18 cellular contexts compared by ENCODE assay signal in the genomic region with DNA sequence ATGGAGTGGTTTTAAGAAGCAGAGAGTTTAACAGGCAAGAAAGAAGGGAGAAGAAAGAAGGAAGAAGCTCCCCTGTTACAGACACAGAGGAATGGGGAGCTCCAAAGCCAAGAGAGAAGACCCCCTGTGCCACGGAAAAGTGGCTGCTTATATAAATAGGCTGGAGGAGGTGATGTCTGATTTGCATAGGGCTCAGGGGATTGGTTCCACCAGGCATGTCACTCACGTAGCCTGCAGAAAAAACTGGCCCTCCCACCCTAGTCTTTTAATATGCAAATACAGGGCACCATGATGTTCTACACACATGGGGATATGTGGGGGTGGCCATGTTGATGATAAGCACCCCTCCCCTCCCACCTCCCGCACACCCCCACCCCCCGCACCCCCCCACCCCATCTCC.
"Had no signal": no experiment of that assay in that cellular context is flagged by ENCODE, and none has a peak within 500 bp of the region (broad histone marks: within the 10 kb centered on the region; RNA-seq: fewer than 3 reads in every experiment).

No MANE protein-coding gene starts in this region.

- ATAC-seq: left lobe of liver; natural killer cell treated with Interleukin-12 subunit alpha and Interleukin-12 subunit beta and Interleukin-15 and Interleukin-18, amount 100 ng/mL, for 72 hours; SK-N-SH treated with all-trans-retinoic acid at 6 μM for 48 hours; stimulated activated memory B cell treated with anti-CD40 and anti-IgM and Interleukin-4, amounts not matched to agents 10 μg/mL and 1 μg/mL and 100 μg/mL, for 72 hours had no signal

- H3K9me3 ChIP-seq: esophagus muscularis mucosa had no signal

- H3K27ac Mint-ChIP-seq: activated CD4-positive, alpha-beta T cell treated with anti-CD3 and anti-CD28 coated beads, Interleukin-2, amount 10 ng/mL, durations not matched to agents 24 days and 14 days; natural killer cell treated with Interleukin-12 subunit alpha and Interleukin-12 subunit beta and Interleukin-15 and Interleukin-18, amount 100 ng/mL, for 72 hours; stimulated activated memory B cell treated with anti-CD40 and anti-IgM and Interleukin-4, amounts not matched to agents 10 μg/mL and 1 μg/mL and 100 μg/mL, for 72 hours had no signal

- H3K4me3 Mint-ChIP-seq: activated CD4-positive, alpha-beta T cell treated with anti-CD3 and anti-CD28 coated beads, Interleukin-2, amount 10 ng/mL, durations not matched to agents 24 days and 14 days; natural killer cell treated with Interleukin-12 subunit alpha and Interleukin-12 subunit beta and Interleukin-15 and Interleukin-18, amount 100 ng/mL, for 72 hours; stimulated activated memory B cell treated with anti-CD40 and anti-IgM and Interleukin-4, amounts not matched to agents 10 μg/mL and 1 μg/mL and 100 μg/mL, for 72 hours had no signal

- DNase-seq: activated CD8-positive, alpha-beta memory T cell treated with anti-CD3 and anti-CD28 coated beads for 24 hours; activated naive CD4-positive, alpha-beta T cell treated with anti-CD3 and anti-CD28 coated beads, Interleukin-2, amount 50 U/mL, for 16 hours; amniotic stem cell; brain microvascular endothelial cell; cerebellar nuclear complex; foreskin fibroblast; head of caudate nucleus; mesenchymal stem cell; retina; spleen; stimulated activated CD4-positive, alpha-beta T cell treated with anti-CD3 and anti-CD28 coated beads, Interleukin-1b, Interleukin-23, amount 100 ng/mL, for 48 hours; substantia nigra had no signal

- H3K27ac ChIP-seq: brain microvascular endothelial cell, spleen had no signal

- H3K36me3 Mint-ChIP-seq: natural killer cell treated with Interleukin-12 subunit alpha and Interleukin-12 subunit beta and Interleukin-15 and Interleukin-18, amount 100 ng/mL, for 72 hours; stimulated activated memory B cell treated with anti-CD40 and anti-IgM and Interleukin-4, amounts not matched to agents 10 μg/mL and 1 μg/mL and 100 μg/mL, for 72 hours had no signal

- H3K4me1 Mint-ChIP-seq: activated CD4-positive, alpha-beta T cell treated with anti-CD3 and anti-CD28 coated beads, Interleukin-2, amount 10 ng/mL, durations not matched to agents 24 days and 14 days; stimulated activated memory B cell treated with anti-CD40 and anti-IgM and Interleukin-4, amounts not matched to agents 10 μg/mL and 1 μg/mL and 100 μg/mL, for 72 hours had no signal

- H3K27me3 ChIP-seq: brain microvascular endothelial cell, esophagus muscularis mucosa had no signal

- H3K9me3 Mint-ChIP-seq: natural killer cell treated with Interleukin-12 subunit alpha and Interleukin-12 subunit beta and Interleukin-15 and Interleukin-18, amount 100 ng/mL, for 72 hours had no signal

- H3K4me3 ChIP-seq: esophagus muscularis mucosa, spleen had no signal

- H3K36me3 ChIP-seq: brain microvascular endothelial cell, esophagus muscularis mucosa, spleen had no signal

- H3K27me3 Mint-ChIP-seq: activated CD4-positive, alpha-beta T cell treated with anti-CD3 and anti-CD28 coated beads, Interleukin-2, amount 10 ng/mL, durations not matched to agents 24 days and 14 days had no signal
